9 cellular contexts compared by ENCODE assay signal in genomic region chr13:45415112-45415511, GRCh38. TPM values are rescaled to one million over a fixed set of nuclear protein-coding genes. Genes with fewer than 3 reads are reported as not detected.
DNase-seq lines count a peak whose midpoint lies in the region; ATAC-seq and TF ChIP-seq lines count a peak whose summit lies in the region.
"Had no signal": no experiment of that assay in that cellular context is flagged by ENCODE, and none has a peak within 500 bp of the region (broad histone marks: within the 10 kb centered on the region; RNA-seq: fewer than 3 reads in every experiment).

No MANE protein-coding gene starts in this region.

- H3K4me3 Mint-ChIP-seq in activated T-helper 17 cell treated with anti-CD3 and anti-CD28 coated beads, Interleukin-2, amount 50 U/mL, for 72 hours: no peak overlapping the region
- peak overlapping the region in 1 of 3 donors; percentile 17 for H3K4me3 Mint-ChIP-seq in T-cell
- H3K4me3 Mint-ChIP-seq: activated B cell treated with CpG ODN at 0.5 μM for 24 hours had no signal

- intact Hi-C loops in prostate gland (cut with DNase I): loop anchor here (5.0 kb wide), 1 partner anchor 73 kb away; the partner anchor contains the start of gene TPT1

- H3K36me3 ChIP-seq in WERI-Rb-1 (no peaks in the 10 kb centered on the region), prostate gland (no peaks in the 10 kb centered on the region)

- POLR2A ChIA-PET in T-cell (lab: Charles Lee): interaction anchor here in 1 of 2 donors (0.6 kb wide), 2 partner anchors 63 to 1474 kb away, joined by 4 to 5 read pairs; no protein-coding TSS in a partner anchor

- DNase-seq in WERI-Rb-1 (no peak), fibroblast of the aortic adventitia (ENCODE audit: low read depth) (no peak), prostate gland (ENCODE audit: low spot score) (no peak), T-cell (no peak), A172 (ENCODE audit: low spot score) (no peak)
- DNase-seq: activated B cell treated with CpG ODN at 0.5 μM for 24 hours had no signal

- no peak for TF ChIP-seq POLR2A in prostate gland (IDR thresholded peaks at IDR 0.05)

- peaks cover 20% of the 10 kb centered on the region for H3K4me1 Mint-ChIP-seq in activated T-helper 17 cell treated with anti-CD3 and anti-CD28 coated beads, Interleukin-2, amount 50 U/mL, for 72 hours
- peaks cover 36 to 43% (median 43%) of the 10 kb centered on the region in 3 donors for H3K4me1 Mint-ChIP-seq in T-cell

- H3K27me3 ChIP-seq in WERI-Rb-1 (ENCODE audit: insufficient read depth, low read depth, severe bottlenecking) (no peaks in the 10 kb centered on the region), prostate gland (replicated peaks; ENCODE audit: insufficient read depth) (no peaks in the 10 kb centered on the region)

- H3K36me3 Mint-ChIP-seq in activated T-helper 17 cell treated with anti-CD3 and anti-CD28 coated beads, Interleukin-2, amount 50 U/mL, for 72 hours (ENCODE audit: low read depth): peaks cover 19% of the 10 kb centered on the region
- H3K36me3 Mint-ChIP-seq in T-cell: peaks cover 9% of the 10 kb centered on the region

- no peak overlapping the region for H3K27ac Mint-ChIP-seq in activated T-helper 17 cell treated with anti-CD3 and anti-CD28 coated beads, Interleukin-2, amount 50 U/mL, for 72 hours
- peak overlapping the region in 1 of 2 donors; percentile 18 for H3K27ac Mint-ChIP-seq in T-cell

- ATAC-seq in activated T-helper 17 cell treated with anti-CD3 and anti-CD28 coated beads, Interleukin-2, amount 50 U/mL, for 72 hours (replicated peaks): no peak
- ATAC-seq in HG02571 (IDR thresholded peaks at IDR 0.05; ENCODE audit: unreplicated experiment): no peak
- ATAC-seq in T-cell (replicated peaks in 1 of 4): no peak

- no peak for TF ChIP-seq CTCF in C4-2B (conservative IDR thresholded peaks at IDR 0.05)
- TF ChIP-seq CTCF in WERI-Rb-1 (IDR thresholded peaks at IDR 0.05; ENCODE audit: low read depth, low read length): no peak
- TF ChIP-seq CTCF in fibroblast of the aortic adventitia (IDR thresholded peaks at IDR 0.05; ENCODE audit: insufficient read depth, low read length): no peak
- TF ChIP-seq CTCF in prostate gland (IDR thresholded peaks at IDR 0.05): no peak

- H3K9me3 ChIP-seq in WERI-Rb-1 (ENCODE audit: severe bottlenecking): no peaks in the 10 kb centered on the region
- H3K9me3 ChIP-seq in prostate gland: no peaks in the 10 kb centered on the region

- CTCF ChIA-PET in T-cell (lab: Charles Lee): interaction anchor here (0.5 to 1.0 kb wide), 3 partner anchors 9 to 48 kb away, joined by 3 to 6 read pairs (median 3); no protein-coding TSS in a partner anchor

- WGBS in prostate gland: 75% methylated on average over 1 of the region's 1 CpG

- peaks cover 14% of the 10 kb centered on the region for H3K4me1 ChIP-seq in prostate gland (replicated peaks)

- no peaks in the 10 kb centered on the region for H3K9me3 Mint-ChIP-seq in activated T-helper 17 cell treated with anti-CD3 and anti-CD28 coated beads, Interleukin-2, amount 50 U/mL, for 72 hours
- H3K9me3 Mint-ChIP-seq in T-cell: no peaks in the 10 kb centered on the region
- H3K9me3 Mint-ChIP-seq: activated B cell treated with CpG ODN at 0.5 μM for 24 hours had no signal

- H3K4me3 ChIP-seq in WERI-Rb-1 (ENCODE audit: low read depth, low read length) (no peak overlapping the region), fibroblast of the aortic adventitia (ENCODE audit: low read depth, low read length) (peak overlapping the region; percentile 57), prostate gland (peak overlapping the region in 1 of 2 donors; percentile 13)

- H3K27ac ChIP-seq in C4-2B: peak overlapping the region; percentile 87
- H3K27ac ChIP-seq in WERI-Rb-1: 0 out of 2 replicates have a peak overlapping the region, but pooled peaks have one; percentile 18
- H3K27ac ChIP-seq in prostate gland: peak overlapping the region; percentile 70 to 72

- H3K27me3 Mint-ChIP-seq in activated T-helper 17 cell treated with anti-CD3 and anti-CD28 coated beads, Interleukin-2, amount 50 U/mL, for 72 hours: no peaks in the 10 kb centered on the region
- H3K27me3 Mint-ChIP-seq in T-cell: no peaks in the 10 kb centered on the region
- H3K27me3 Mint-ChIP-seq: activated B cell treated with CpG ODN at 0.5 μM for 24 hours had no signal

RNA-seq across cellular contexts. Expression of gene SLC25A30, which starts 3.1 kb away (rescaled TPM):
- total RNA-seq in fibroblast of the aortic adventitia (ENCODE audit: low replicate concordance): 7.6 and 10.4 TPM in 2 replicates
- 10 to 100 TPM; 12.6 to 14.2 TPM for total RNA-seq in prostate gland
- 10 to 100 TPM; 13.6 to 20.5 TPM for total RNA-seq in activated T-helper 17 cell treated with anti-CD3 and anti-CD28 coated beads, Interleukin-2, amount 50 U/mL, for 72 hours
- 10 to 100 TPM; 19.5 to 25.9 (median 24.2) TPM for total RNA-seq in T-cell
- 3.1 and 5.0 TPM in 2 replicates for total RNA-seq in A172 (2014; rRNA removed; shearing (Covaris generic))

RNA-seq across cellular contexts. Expression of gene COG3, which starts 49.6 kb away (rescaled TPM):
- 31.0 and 31.2 TPM in 2 replicates for total RNA-seq in fibroblast of the aortic adventitia (ENCODE audit: low replicate concordance)
- total RNA-seq in prostate gland: 10 to 100 TPM; 37.7 to 76.0 TPM
- 10 to 100 TPM; 22.5 to 24.4 TPM for total RNA-seq in activated T-helper 17 cell treated with anti-CD3 and anti-CD28 coated beads, Interleukin-2, amount 50 U/mL, for 72 hours
- total RNA-seq in T-cell: 10 to 100 TPM; 40.0 to 47.0 (median 42.3) TPM
- total RNA-seq in A172 (2014; rRNA removed; shearing (Covaris generic)): 13.7 and 16.9 TPM in 2 replicates

Comparison
In these comparisons a context has a peak if more than half of its experiments do, and no peak if none do; other contexts are left out.
1. H3K27ac ChIP-seq: peak in every context shown above with its lines; median percentile 87 in C4-2B; 71 in prostate gland; 18 in WERI-Rb-1.